ENCODE assay signal across 1 cellular context in the genomic region with DNA sequence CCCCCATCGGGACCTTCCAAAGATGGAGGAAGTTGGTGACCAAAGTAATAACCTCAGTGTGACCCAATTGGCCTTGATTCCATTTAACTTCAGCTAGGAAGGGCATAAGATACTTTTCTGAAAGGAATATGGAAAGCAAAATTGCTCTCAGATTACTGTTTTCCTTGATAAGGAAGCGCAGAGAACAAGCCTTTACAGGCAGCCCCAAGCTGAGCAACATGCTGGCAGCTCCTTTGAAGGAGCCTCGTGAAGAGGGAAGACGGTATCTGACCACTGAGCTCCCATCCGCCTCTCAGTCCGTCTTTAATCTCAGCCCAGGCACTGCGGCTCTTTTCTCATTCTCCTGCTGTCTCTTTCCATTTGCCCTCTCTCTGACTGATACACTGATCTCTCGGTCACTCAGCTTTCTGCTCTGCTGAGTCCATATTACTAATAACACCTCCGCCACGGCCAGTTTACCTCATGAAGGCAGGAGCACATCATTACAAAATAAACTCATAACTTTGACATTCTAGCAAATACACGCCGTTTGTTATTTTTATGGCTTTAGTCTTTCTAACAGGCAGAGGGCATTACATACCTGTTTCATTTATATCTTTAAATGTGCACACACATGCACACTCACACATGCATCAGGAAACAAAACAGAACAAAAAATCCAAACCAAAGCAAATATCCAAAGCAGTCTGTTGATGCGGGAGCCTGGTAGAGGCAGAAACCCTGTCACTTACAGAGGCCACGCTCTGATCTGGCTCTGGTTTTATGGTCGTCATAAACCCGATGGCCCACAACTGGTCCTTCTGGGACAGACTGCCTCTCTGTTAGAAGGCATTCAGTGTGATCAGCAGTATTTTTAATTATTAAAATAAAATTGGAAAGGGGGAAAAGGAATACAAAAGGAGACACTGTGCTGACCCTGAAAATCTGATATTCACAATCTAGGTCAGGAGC.
TF ChIP-seq lines count a peak whose summit lies in the region.

No MANE protein-coding gene starts in this region.

TF ChIP-seq in IMR-90, 13 proteins besides CTCF, POLR2A, EP300 and RAD21:
- TF ChIP-seq RCOR1 (IDR thresholded peaks at IDR 0.05; ENCODE audit: insufficient replicate concordance, low read length) = no peak
